Comparison of ENCODE assay signal across 9 cellular contexts in genomic region chr11:61890536-61891330, GRCh38. TPM values are rescaled to one million over a fixed set of nuclear protein-coding genes. Genes with fewer than 3 reads are reported as not detected.
DNase-seq lines count a peak whose midpoint lies in the region; ATAC-seq and TF ChIP-seq lines count a peak whose summit lies in the region.
"Had no signal": no experiment of that assay in that cellular context is flagged by ENCODE, and none has a peak within 500 bp of the region (broad histone marks: within the 10 kb centered on the region; RNA-seq: fewer than 3 reads in every experiment).

No MANE protein-coding gene starts in this region.

- peaks cover 4% of the 10 kb centered on the region for H3K27me3 Mint-ChIP-seq in CD4-positive, CD25-positive, alpha-beta regulatory T cell

- DNase-seq in CD4-positive, CD25-positive, alpha-beta regulatory T cell, result peak; percentile 13 to 31 (median 26)
- peak; percentile 79 for DNase-seq in T1000 (lab: John Stamatoyannopoulos, UW)
- DNase-seq in colonic mucosa, result peak; percentile 36
- DNase-seq in left lung, result peak; percentile 64 to 81
- DNase-seq in stimulated activated naive CD4-positive, alpha-beta T cell treated with Interleukin-2 at 50 U/mL for 16 hours (lab: John Stamatoyannopoulos, UW), result peak; percentile 19
- no peak for DNase-seq in epidermal melanocyte (ENCODE audit: insufficient read length, low spot score)

- peak overlapping the region in 2 of 3 donors; percentile 38 to 89 for H3K27ac Mint-ChIP-seq in CD4-positive, CD25-positive, alpha-beta regulatory T cell

- intact Hi-C loops in colonic mucosa (cut with DNase I), result no loop called here
- intact Hi-C loops in left lung (cut with DNase I), result no loop called here

- H3K36me3 ChIP-seq in CD4-positive, CD25-positive, alpha-beta regulatory T cell (ENCODE audit: control insufficient read depth, insufficient read depth, low read length), result no peaks in the 10 kb centered on the region
- H3K36me3 ChIP-seq in HUES64 (ENCODE audit: insufficient read depth, low read length) (no peaks in the 10 kb centered on the region), colonic mucosa (no peaks in the 10 kb centered on the region), left lung (no peaks in the 10 kb centered on the region)

- H3K4me1 Mint-ChIP-seq in CD4-positive, CD25-positive, alpha-beta regulatory T cell, result peaks cover 0 to 7% (median 0%) of the 10 kb centered on the region in 4 donors

- H3K27me3 ChIP-seq in CD4-positive, CD25-positive, alpha-beta regulatory T cell (ENCODE audit: control insufficient read depth, insufficient read depth, low read length), result no peaks in the 10 kb centered on the region
- H3K27me3 ChIP-seq in HUES64 (ENCODE audit: insufficient read depth, low read length), result peaks cover 3% of the 10 kb centered on the region
- H3K27me3 ChIP-seq in colonic mucosa, result no peaks in the 10 kb centered on the region
- peaks cover 0 to 22% of the 10 kb centered on the region in 2 donors for H3K27me3 ChIP-seq in left lung

- peaks cover 11% of the 10 kb centered on the region for H3K4me1 ChIP-seq in CD4-positive, CD25-positive, alpha-beta regulatory T cell (ENCODE audit: control insufficient read depth, insufficient read depth, low read length, poor library complexity, severe bottlenecking)
- H3K4me1 ChIP-seq in HUES64 (ENCODE audit: insufficient read depth, low read length) (peaks cover 6% of the 10 kb centered on the region; the same call in 1 of the 2 replicates), colonic mucosa (peaks cover 6% of the 10 kb centered on the region), left lung (peaks cover 6 to 39% of the 10 kb centered on the region in 2 donors)

- no peaks in the 10 kb centered on the region for H3K9me3 ChIP-seq in CD4-positive, CD25-positive, alpha-beta regulatory T cell (ENCODE audit: control insufficient read depth in 2 of 2, low read length in 2 of 2)
- H3K9me3 ChIP-seq in HUES64 (ENCODE audit: insufficient read depth, low read depth, low read length) (no peaks in the 10 kb centered on the region), colonic mucosa (no peaks in the 10 kb centered on the region), left lung (no peaks in the 10 kb centered on the region)

- H3K27ac ChIP-seq in CD4-positive, CD25-positive, alpha-beta regulatory T cell (ENCODE audit: insufficient read depth, low read length, poor library complexity, severe bottlenecking), result no peak overlapping the region
- H3K27ac ChIP-seq in HUES64 (ENCODE audit: low read depth, low read length), result no peak overlapping the region; the same call in 1 of the 2 replicates
- peak overlapping the region; percentile 35 for H3K27ac ChIP-seq in colonic mucosa
- H3K27ac ChIP-seq in left lung, result peak overlapping the region; percentile 75 to 78

- no peak for ATAC-seq in CD4-positive, CD25-positive, alpha-beta regulatory T cell (ENCODE audit: low read depth in 2 of 2)
- ATAC-seq in GM19438 (IDR thresholded peaks at IDR 0.05; ENCODE audit: low read depth, unreplicated experiment) (peak; percentile 21), left lung (peak; percentile 35)

- TF ChIP-seq CTCF in colonic mucosa (IDR thresholded peaks at IDR 0.05) (no peak), left lung (IDR thresholded peaks at IDR 0.05) (no peak)

- WGBS in HUES64, result 3% methylated on average over 38 of the region's 38 CpGs

- peak overlapping the region; percentile 34 to 86 (median 78) for H3K4me3 Mint-ChIP-seq in CD4-positive, CD25-positive, alpha-beta regulatory T cell

- peaks cover 0 to 2% (median 0%) of the 10 kb centered on the region in 7 donors for H3K9me3 Mint-ChIP-seq in CD4-positive, CD25-positive, alpha-beta regulatory T cell

- H3K9ac ChIP-seq in HUES64 (ENCODE audit: low read depth, low read length) (peak overlapping the region; percentile 65), colonic mucosa (ENCODE audit: low read depth in 2 of 2, low read length in 2 of 2) (peak overlapping the region; percentile 63 to 66)

- peak overlapping the region; percentile 32 for H3K4me3 ChIP-seq in CD4-positive, CD25-positive, alpha-beta regulatory T cell (ENCODE audit: low read depth, low read length)
- peak overlapping the region; percentile 69 for H3K4me3 ChIP-seq in HUES64 (ENCODE audit: low read length)
- H3K4me3 ChIP-seq in colonic mucosa, result peak overlapping the region; percentile 51
- peak overlapping the region; percentile 74 to 79 for H3K4me3 ChIP-seq in left lung

- no peaks in the 10 kb centered on the region for H3K36me3 Mint-ChIP-seq in CD4-positive, CD25-positive, alpha-beta regulatory T cell

RNA-seq across cellular contexts. Expression of gene FADS3, which starts 0.6 kb away (rescaled TPM):
- total RNA-seq in CD4-positive, CD25-positive, alpha-beta regulatory T cell, result 15.8 TPM
- 1 to 10 TPM in 3 of 4 donors, under 1 TPM in 1; 0.87 to 2.1 (median 1.3) TPM for polyA plus RNA-seq in CD4-positive, CD25-positive, alpha-beta regulatory T cell
- polyA plus RNA-seq in HUES64 (2013, experiment 1 of 2), result 15.4 TPM
- 17.8 TPM for polyA plus RNA-seq in HUES64 (2013, experiment 2 of 2)
- 10 to 100 TPM; 10.4 to 13.3 TPM for total RNA-seq in colonic mucosa
- 10 to 100 TPM; 64.1 to 71.4 TPM for total RNA-seq in left lung

RNA-seq across cellular contexts. Expression of gene RAB3IL1, which starts 26.6 kb away (rescaled TPM):
- not detected for total RNA-seq in CD4-positive, CD25-positive, alpha-beta regulatory T cell
- polyA plus RNA-seq in CD4-positive, CD25-positive, alpha-beta regulatory T cell, result not detected
- polyA plus RNA-seq in HUES64 (2013, experiment 1 of 2), result 2.6 TPM
- polyA plus RNA-seq in HUES64 (2013, experiment 2 of 2), result 3.7 TPM
- total RNA-seq in colonic mucosa (1 to 10 TPM; 3.7 to 5.9 TPM), left lung (10 to 100 TPM; 10.8 to 13.3 TPM)
- total RNA-seq: T-helper 2 cell treated with Interferon-gamma antibody and Interleukin-4, amounts not matched to agents 100 ng/mL and 5 ng/mL, for 36 hours had no signal

RNA-seq across cellular contexts. Expression of gene BEST1, which starts 59.4 kb away (rescaled TPM):
- 0.15 TPM for total RNA-seq in CD4-positive, CD25-positive, alpha-beta regulatory T cell
- polyA plus RNA-seq in CD4-positive, CD25-positive, alpha-beta regulatory T cell, result 1 to 10 TPM; 1.2 to 1.8 (median 1.5) TPM
- polyA plus RNA-seq in HUES64 (2013, experiment 1 of 2), result not detected
- 0.13 TPM for polyA plus RNA-seq in HUES64 (2013, experiment 2 of 2)
- total RNA-seq in colonic mucosa, result under 1 TPM; 0.58 to 0.77 TPM
- 10 to 100 TPM in 1 of 2 donors, 1 to 10 TPM in 1; 3.8 to 14.6 TPM for total RNA-seq in left lung
- total RNA-seq: T-helper 2 cell treated with Interferon-gamma antibody and Interleukin-4, amounts not matched to agents 100 ng/mL and 5 ng/mL, for 36 hours had no signal

Comparison
In these comparisons a context has a peak if more than half of its experiments do, and no peak if none do; other contexts are left out.
1. ATAC-seq: peak in GM19438 (single experiment) and left lung (single experiment); none in CD4-positive, CD25-positive, alpha-beta regulatory T cell (0 of 2).
2. H3K27ac ChIP-seq: peak in colonic mucosa (single experiment) and left lung (2 of 2); none in CD4-positive, CD25-positive, alpha-beta regulatory T cell (single experiment) and HUES64 (single experiment).
3. Peak in every context shown above with its lines, with median percentiles within 50 percentile points of each other: H3K4me3 ChIP-seq.